Comparison of ENCODE assay signal across 8 cellular contexts in genomic region chr14:31205681-31206535, GRCh38. TPM values are rescaled to one million over a fixed set of nuclear protein-coding genes. Genes with fewer than 3 reads are reported as not detected.
A peak's percentile ranks its signal among the peaks of the same experiment; 100 is the strongest.
DNase-seq lines count a peak whose midpoint lies in the region; FAIRE-seq and TF ChIP-seq lines count a peak whose summit lies in the region.

No MANE protein-coding gene starts in this region.

- no peak overlapping the region for H2AFZ ChIP-seq in keratinocyte (ENCODE audit: control insufficient read depth, low read length)

- DNase-seq in NCI-H2227 treated with DMSO at 0.1 percent for 48 hours (lab: John Stamatoyannopoulos, UW) (peak; percentile 12), NCI-H2227 (lab: John Stamatoyannopoulos, UW; ENCODE audit: unreplicated experiment) (no peak), NCI-H1694 treated with DMSO at 0.1 percent for 48 hours (lab: John Stamatoyannopoulos, UW) (peak; percentile 26), ascending aorta (ENCODE audit: low spot score in 2 of 2) (no peak), keratinocyte (ENCODE audit: low read depth, low spot score) (no peak), amniotic stem cell (lab: John Stamatoyannopoulos, UW) (no peak), NCI-H774 (lab: John Stamatoyannopoulos, UW) (no peak)

- H3K4me3 ChIP-seq in ascending aorta (peak overlapping the region; percentile 82 to 98), keratinocyte (ENCODE audit: control insufficient read depth in 2 of 3, extremely low read depth in 1 of 3, insufficient read depth in 2 of 3, low read depth in 1 of 3, low read length in 3 of 3) (peak overlapping the region; percentile 75 to 90 (median 88)), stomach smooth muscle (ENCODE audit: low read length in 2 of 2) (peak overlapping the region; percentile 72 to 87)

- H3K9ac ChIP-seq in keratinocyte (ENCODE audit: control insufficient read depth, extremely low read depth, insufficient read depth, low read length) (peak overlapping the region; percentile 97), stomach smooth muscle (ENCODE audit: low read length in 2 of 2) (peak overlapping the region; percentile 94 to 98)

- H3K27ac ChIP-seq in ascending aorta, result peak overlapping the region; percentile 98 to 100
- peak overlapping the region; percentile 94 for H3K27ac ChIP-seq in keratinocyte (ENCODE audit: control insufficient read depth, insufficient read depth, low read length)
- H3K27ac ChIP-seq in stomach smooth muscle (ENCODE audit: low read length), result peak overlapping the region; percentile 96

- peaks cover 0 to 8% of the 10 kb centered on the region in 2 donors for H3K36me3 ChIP-seq in ascending aorta
- peaks cover 1 to 9% of the 10 kb centered on the region in 2 experiments for H3K36me3 ChIP-seq in keratinocyte (ENCODE audit: control insufficient read depth in 2 of 2, extremely low read depth in 1 of 2, insufficient read depth in 2 of 2, low read length in 2 of 2)
- peaks cover 3 to 6% of the 10 kb centered on the region in 2 donors for H3K36me3 ChIP-seq in stomach smooth muscle (ENCODE audit: control insufficient read depth in 2 of 2, insufficient read depth in 2 of 2, low read length in 2 of 2)

- intact Hi-C loops in ascending aorta (cut with DNase I), result loop anchor here (2.0 to 5.0 kb wide), 7 partner anchors 41 to 996 kb away; partner anchors contain the start of genes ARHGAP5, RNU6-7, RNU6-8 and STRN3

- H3K27me3 ChIP-seq in ascending aorta (no peaks in the 10 kb centered on the region), keratinocyte (ENCODE audit: control insufficient read depth, extremely low read depth, insufficient read depth, low read length) (no peaks in the 10 kb centered on the region), stomach smooth muscle (ENCODE audit: control insufficient read depth in 1 of 2, insufficient read depth in 2 of 2, low read length in 2 of 2) (no peaks in the 10 kb centered on the region)

- H4K20me1 ChIP-seq in keratinocyte (ENCODE audit: control insufficient read depth, extremely low read depth, insufficient read depth, low read length), result peaks cover 8% of the 10 kb centered on the region

- dilution Hi-C loops in keratinocyte (cut with MboI; ENCODE audit: extremely low pct_ligation_motif_present, low sequenced_read_pairs), result no loop called here

- TF ChIP-seq CTCF in ascending aorta (IDR thresholded peaks at IDR 0.05) (no peak), keratinocyte (optimal IDR thresholded peaks at IDR 0.05 in 1 of 3, IDR thresholded peaks at IDR 0.05 in 1 of 3, conservative IDR thresholded peaks at IDR 0.05 in 1 of 3; ENCODE audit: extremely low read depth in 1 of 3, insufficient read depth in 2 of 3, low read length in 3 of 3) (no peak)

- H3K4me1 ChIP-seq in ascending aorta (peaks cover 7 to 24% of the 10 kb centered on the region in 2 donors), keratinocyte (ENCODE audit: control insufficient read depth, extremely low read depth, insufficient read depth, low read length) (peaks cover 7% of the 10 kb centered on the region), stomach smooth muscle (ENCODE audit: control insufficient read depth, insufficient read depth, low read length) (peaks cover 15% of the 10 kb centered on the region)

- peaks cover 52% of the 10 kb centered on the region for H3K79me2 ChIP-seq in keratinocyte (ENCODE audit: control insufficient read depth, insufficient read depth, low read length)

- peak overlapping the region; percentile 99 for H3K4me2 ChIP-seq in keratinocyte (ENCODE audit: control insufficient read depth, extremely low read depth, insufficient read depth, low read depth, low read length)

- no peaks in the 10 kb centered on the region for H3K9me3 ChIP-seq in ascending aorta
- no peaks in the 10 kb centered on the region for H3K9me3 ChIP-seq in keratinocyte (ENCODE audit: control insufficient read depth, low read depth, low read length)
- H3K9me3 ChIP-seq in stomach smooth muscle (ENCODE audit: control insufficient read depth in 2 of 2, low read length in 2 of 2), result no peaks in the 10 kb centered on the region

- FAIRE-seq in keratinocyte (lab: Jason Lieb, UNC), result no peak

- H3K9me1 ChIP-seq in keratinocyte (ENCODE audit: control insufficient read depth, extremely low read depth, insufficient read depth, low read length), result no peaks in the 10 kb centered on the region

RNA-seq across cellular contexts. Expression of gene HECTD1, which starts 1.7 kb away (rescaled TPM):
- total RNA-seq in ascending aorta, result 63.6 TPM
- 78.5 to 94.8 TPM (median 85.5 TPM) in 3 replicates for polyA plus RNA-seq in keratinocyte
- polyA plus RNA-seq in keratinocyte (2011; ENCODE audit: low read depth), result 289 TPM
- polyA plus RNA-seq in keratinocyte (2011; cell fraction: cytosol; rRNA removed), result 40.9 and 59.0 TPM in 2 replicates
- polyA plus RNA-seq in keratinocyte (2011; cell fraction: nucleus; rRNA removed), result 164 and 198 TPM in 2 replicates
- 53.0 and 120 TPM in 2 replicates for polyA plus RNA-seq in keratinocyte (2012; ENCODE audit: low replicate concordance)
- 171 to 310 TPM (median 237 TPM) in 3 replicates for polyA minus RNA-seq in keratinocyte
- polyA minus RNA-seq in keratinocyte (2011; cell fraction: cytosol; rRNA and poly(A)+ RNA removed), result 94.6 TPM
- polyA minus RNA-seq in keratinocyte (2011; cell fraction: nucleus; rRNA and poly(A)+ RNA removed), result 194 and 305 TPM in 2 replicates

Comparison
In these comparisons a context has a peak if more than half of its experiments do, and no peak if none do; other contexts are left out.
1. DNase-seq: peak in NCI-H2227 treated with DMSO at 0.1 percent for 48 hours (single experiment) and NCI-H1694 treated with DMSO at 0.1 percent for 48 hours (single experiment); none in NCI-H2227 (single experiment), ascending aorta (0 of 2), keratinocyte (single experiment), amniotic stem cell (single experiment) and NCI-H774 (single experiment).
2. Peak in every context shown above with its lines, with median percentiles within 50 percentile points of each other: H3K27ac ChIP-seq and H3K4me3 ChIP-seq.